Comparison of ENCODE assay signal across 9 cellular contexts in the genomic region with DNA sequence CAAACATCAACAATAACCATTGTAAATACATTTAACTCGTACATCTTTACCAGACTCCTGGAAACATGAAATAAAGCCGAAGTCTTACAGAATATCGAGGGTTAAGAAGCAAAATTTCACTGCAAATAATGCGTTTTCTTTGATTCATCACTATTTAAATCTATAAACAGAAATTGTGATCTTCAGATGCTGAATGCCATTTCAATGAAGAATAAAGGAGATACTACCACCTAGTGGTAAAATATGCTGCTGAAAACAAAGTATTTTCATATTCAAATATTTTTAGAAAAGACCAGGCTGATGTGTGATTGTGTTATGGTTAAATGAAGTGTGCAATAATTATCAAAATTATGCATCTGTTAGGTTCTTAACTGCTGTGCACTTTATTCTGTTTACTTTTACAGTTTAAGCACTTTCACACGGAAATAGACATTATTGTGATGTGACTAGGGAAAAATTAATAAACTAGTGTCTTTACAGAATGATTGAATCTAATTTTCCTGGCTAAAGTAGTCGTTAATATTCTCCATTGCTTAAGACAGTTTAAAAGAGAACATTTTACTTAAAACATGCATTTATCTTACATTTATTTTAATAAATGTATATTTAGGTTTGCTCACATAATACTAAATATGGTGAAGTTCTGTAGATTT.
DNase-seq lines count a peak whose midpoint lies in the region; ATAC-seq and TF ChIP-seq lines count a peak whose summit lies in the region.
"Had no signal": no experiment of that assay in that cellular context is flagged by ENCODE, and none has a peak within 500 bp of the region (broad histone marks: within the 10 kb centered on the region; RNA-seq: fewer than 3 reads in every experiment).

No MANE protein-coding gene starts in this region.

- H3K9me3 Mint-ChIP-seq in HFFc6 = peaks cover 21% of the 10 kb centered on the region

- H3K79me2 ChIP-seq in OCI-LY3 (ENCODE audit: low read length) = no peaks in the 10 kb centered on the region

- H3K36me3 Mint-ChIP-seq in HFFc6 (ENCODE audit: low read depth) = no peaks in the 10 kb centered on the region
- H3K36me3 Mint-ChIP-seq: activated naive CD4-positive, alpha-beta T cell treated with anti-CD3 and anti-CD28 coated beads, Interleukin-2, amount 50 U/mL, for 72 hours had no signal

- H3K4me3 ChIP-seq in OCI-LY3 (ENCODE audit: low read length) = no peak overlapping the region
- no peak overlapping the region for H3K4me3 ChIP-seq in fibroblast of villous mesenchyme (ENCODE audit: low read depth, low read length)
- no peak overlapping the region for H3K4me3 ChIP-seq in coronary artery

- no peaks in the 10 kb centered on the region for H3K36me3 ChIP-seq in OCI-LY3 (replicated peaks; ENCODE audit: low read depth, low read length)

- no peaks in the 10 kb centered on the region for H3K27me3 ChIP-seq in OCI-LY3 (ENCODE audit: low read depth, low read length)

- TF ChIP-seq CTCF in AG09319 (IDR thresholded peaks at IDR 0.05; ENCODE audit: low read depth, low read length) = peak; percentile 13
- TF ChIP-seq CTCF in HFFc6 (IDR thresholded peaks at IDR 0.05) = peak; percentile 72
- peak; percentile 67 for TF ChIP-seq CTCF in OCI-LY3 (IDR thresholded peaks at IDR 0.05; ENCODE audit: low read depth, low read length)
- peak; percentile 17 for TF ChIP-seq CTCF in fibroblast of villous mesenchyme (IDR thresholded peaks at IDR 0.05; ENCODE audit: insufficient read depth, low read depth, low read length)
- no peak for TF ChIP-seq CTCF in coronary artery (IDR thresholded peaks at IDR 0.05)

- H3K4me1 ChIP-seq in OCI-LY3 (ENCODE audit: low read length) = peaks cover 4% of the 10 kb centered on the region; the same call in 1 of the 2 replicates

- H3K27me3 Mint-ChIP-seq in HFFc6 (ENCODE audit: insufficient read depth) = no peaks in the 10 kb centered on the region

- DNase-seq in AG09319 (ENCODE audit: extremely low read depth, low read depth) = no peak
- no peak for DNase-seq in HFFc6
- no peak for DNase-seq in fibroblast of villous mesenchyme (ENCODE audit: low read depth)
- DNase-seq in coronary artery (ENCODE audit: low spot score) = no peak
- no peak for DNase-seq in A172 (ENCODE audit: low spot score)

- H4K20me1 ChIP-seq in OCI-LY3 (ENCODE audit: insufficient read depth, low read length) = no peaks in the 10 kb centered on the region

- H3K4me2 ChIP-seq in OCI-LY3 (ENCODE audit: low read length) = peak overlapping the region; percentile 16; the same call in 1 of the 2 replicates

- no peak for ATAC-seq in HG03095 (IDR thresholded peaks at IDR 0.05; ENCODE audit: unreplicated experiment)
- no peak for ATAC-seq in HG02678 (IDR thresholded peaks at IDR 0.05; ENCODE audit: unreplicated experiment)
- ATAC-seq: activated naive CD4-positive, alpha-beta T cell treated with anti-CD3 and anti-CD28 coated beads, Interleukin-2, amount 50 U/mL, for 72 hours had no signal

- H3K27ac ChIP-seq in OCI-LY3 (ENCODE audit: low read length) (no peak overlapping the region), coronary artery (no peak overlapping the region)

- H3K27ac Mint-ChIP-seq in HFFc6 = no peak overlapping the region
- H3K27ac Mint-ChIP-seq: activated naive CD4-positive, alpha-beta T cell treated with anti-CD3 and anti-CD28 coated beads, Interleukin-2, amount 50 U/mL, for 72 hours had no signal

- no peak overlapping the region for H3K9ac ChIP-seq in OCI-LY3 (ENCODE audit: low read length)

- no peak overlapping the region for H2AFZ ChIP-seq in OCI-LY3 (ENCODE audit: low read depth, low read length)

- no peaks in the 10 kb centered on the region for H3K9me3 ChIP-seq in OCI-LY3 (ENCODE audit: insufficient read depth, low read length)

- no peak overlapping the region for H3K4me3 Mint-ChIP-seq in HFFc6

- no peaks in the 10 kb centered on the region for H3K4me1 Mint-ChIP-seq in HFFc6 (ENCODE audit: low read depth)
